36 cellular contexts compared by ENCODE assay signal in the genomic region with DNA sequence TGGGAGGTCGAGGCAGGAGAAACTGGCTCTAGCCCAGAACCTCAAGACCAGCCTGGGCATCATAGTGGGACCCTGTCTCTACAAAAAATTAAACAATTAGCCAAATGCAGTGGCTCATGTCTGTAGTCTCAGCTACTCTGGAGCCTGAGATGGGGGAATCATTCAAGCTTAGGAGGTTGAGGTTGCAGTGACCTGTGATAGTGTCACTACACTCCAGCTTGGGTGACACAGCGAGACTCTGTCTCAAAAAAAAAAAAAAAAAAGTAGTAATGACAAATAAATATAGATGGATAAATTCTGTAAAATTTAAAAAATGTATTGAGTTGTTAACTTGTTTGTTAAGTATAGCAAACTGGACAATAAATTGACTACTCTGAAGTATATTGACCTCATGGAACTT. TPM values are rescaled to one million over a fixed set of nuclear protein-coding genes. Genes with fewer than 3 reads are reported as not detected.
DNase-seq lines count a peak whose midpoint lies in the region; ATAC-seq, FAIRE-seq and TF ChIP-seq lines count a peak whose summit lies in the region.
"Had no signal": no experiment of that assay in that cellular context is flagged by ENCODE, and none has a peak within 500 bp of the region (broad histone marks: within the 10 kb centered on the region; RNA-seq: fewer than 3 reads in every experiment).

No MANE protein-coding gene starts in this region.

- peaks cover 4% of the 10 kb centered on the region; the same call in 2 of the 3 replicates for H3K79me2 ChIP-seq in K562 (ENCODE audit: control insufficient read depth, insufficient read depth, low read length)

- H3K9me1 ChIP-seq in K562 (ENCODE audit: control insufficient read depth, insufficient read depth, low read length): no peaks in the 10 kb centered on the region

- FAIRE-seq in RCC 7860 (lab: Jason Lieb, UNC) (peak; percentile 27), K562 (lab: Jason Lieb, UNC) (no peak), colon (lab: Jason Lieb, UNC) (peak; percentile 5)
- FAIRE-seq: A204.1, A549, D721Med had no signal

- POLR2A ChIA-PET in K562 (lab: Yijun Ruan, JAX): interaction anchor here (0.6 to 2.5 kb wide), 4 partner anchors 16 to 95 kb away, joined by 3 to 21 read pairs (median 3); no protein-coding TSS in a partner anchor

- H3K36me3 ChIP-seq in K562 (ENCODE audit: control insufficient read depth, insufficient read depth, low read length): no peaks in the 10 kb centered on the region
- H3K36me3 ChIP-seq: BE2C; BLaER1; BLaER1 treated with 17β-estradiol and CSF1 and Interleukin-3, amounts not matched to agents 10 nM and 100 nM had no signal

- peaks cover 5% of the 10 kb centered on the region for H3K36me3 Mint-ChIP-seq in Calu3 (ENCODE audit: insufficient read depth, unreplicated experiment)
- H3K36me3 Mint-ChIP-seq: CD14-positive monocyte; CD4-positive, CD25-positive, alpha-beta regulatory T cell had no signal

- WGBS in K562 (ENCODE audit: insufficient coverage, low coverage, missing lambda C conversion rate): 40% methylated on average over 1 of the region's 2 CpGs

- in situ Hi-C loops in K562 (cut with MboI): no loop called here

- H4K20me1 ChIP-seq in K562 (replicated peaks; ENCODE audit: control insufficient read depth, insufficient read depth, low read length): no peaks in the 10 kb centered on the region
- H4K20me1 ChIP-seq: BLaER1; BLaER1 treated with 17β-estradiol and CSF1 and Interleukin-3, amounts not matched to agents 10 nM and 100 nM had no signal

- intact Hi-C loops in K562 (cut with micrococcal nuclease) (no loop called here), Calu3 (cut with micrococcal nuclease; ENCODE audit: unreplicated experiment) (no loop called here)

- BruUV-seq in K562 (replicated peaks; lab: Mats Ljungman, UMichigan) (no TSS peak), Calu3 (replicated peaks; lab: Mats Ljungman, UMichigan) (no TSS peak)

- no peak overlapping the region for H3K4me3 Mint-ChIP-seq in Calu3 (ENCODE audit: low read depth, unreplicated experiment)
- H3K4me3 Mint-ChIP-seq: B cell; CD14-positive monocyte; CD4-positive, alpha-beta memory T cell; CD4-positive, alpha-beta T cell; CD4-positive, CD25-positive, alpha-beta regulatory T cell; CD8-positive, alpha-beta memory T cell; CD8-positive, alpha-beta T cell had no signal

- TF ChIP-seq POLR2A in K562 (conservative IDR thresholded peaks at IDR 0.05): no peak
- no peak for TF ChIP-seq POLR2A in erythroblast (IDR thresholded peaks at IDR 0.05; ENCODE audit: low read length)

- no peaks in the 10 kb centered on the region for H3K27me3 ChIP-seq in K562 (ENCODE audit: control insufficient read depth in 2 of 2, insufficient read depth in 2 of 2, low read length in 2 of 2)
- H3K27me3 ChIP-seq: BE2C; BLaER1; BLaER1 treated with 17β-estradiol and CSF1 and Interleukin-3, amounts not matched to agents 10 nM and 100 nM had no signal

- H3K9me3 ChIP-seq in K562 (replicated peaks; ENCODE audit: control insufficient read depth, insufficient read depth, low read depth, low read length): no peaks in the 10 kb centered on the region
- H3K9me3 ChIP-seq: A549; BE2C; BLaER1; BLaER1 treated with 17β-estradiol and CSF1 and Interleukin-3, amounts not matched to agents 10 nM and 100 nM; Caco-2 had no signal

- H3K9me3 Mint-ChIP-seq in Calu3 (ENCODE audit: low read depth, unreplicated experiment): no peaks in the 10 kb centered on the region
- H3K9me3 Mint-ChIP-seq: CD4-positive, alpha-beta T cell; CD8-positive, alpha-beta memory T cell; CD8-positive, alpha-beta T cell had no signal

- no peak for TF ChIP-seq CTCF in K562 (IDR thresholded peaks at IDR 0.05 in 2 of 3, conservative IDR thresholded peaks at IDR 0.05 in 1 of 3; ENCODE audit: insufficient read depth in 2 of 3, low read depth in 1 of 3, low read length in 3 of 3)
- no peak for TF ChIP-seq CTCF in Calu3 (IDR thresholded peaks at IDR 0.05; ENCODE audit: unreplicated experiment)

- H3K27ac Mint-ChIP-seq in Calu3 (ENCODE audit: unreplicated experiment): no peak overlapping the region
- H3K27ac Mint-ChIP-seq: B cell; CD14-positive monocyte; CD4-positive, alpha-beta T cell; CD4-positive, CD25-positive, alpha-beta regulatory T cell; CD8-positive, alpha-beta T cell had no signal

- H2AFZ ChIP-seq in K562 (ENCODE audit: low read depth, low read length): peak overlapping the region; percentile 28; the same call in 1 of the 2 replicates

- DNase-seq in RCC 7860 (ENCODE audit: low spot score) (no peak), K562 (ENCODE audit: extremely low read depth in 1 of 4, low spot score in 3 of 4) (peak in 1 of 4 experiments; percentile 54), erythroblast (lab: John Stamatoyannopoulos, UW) (peak; percentile 23 to 59), Calu3 (no peak), NCI-H1048 (lab: John Stamatoyannopoulos, UW) (no peak), foreskin melanocyte (no peak)
- DNase-seq: 8988T; ACHN; AML-193; BE2C; C1 segment of cervical spinal cord; Caco-2; CD4-positive, alpha-beta memory T cell; CD4-positive, alpha-beta T cell; CD4-positive, CD25-positive, alpha-beta regulatory T cell; CD8-positive, alpha-beta memory T cell; CD8-positive, alpha-beta T cell; COR-L47; DMS 273 treated with DMSO at 0.1 percent for 48 hours; DMS153; DMS53; DMS79; DMS79 treated with DMSO at 0.1 percent for 48 hours; DND-41; EL had no signal

- H3K27ac ChIP-seq in K562 (ENCODE audit: extremely low read depth, low read depth, low read length): peak overlapping the region; percentile 77
- H3K27ac ChIP-seq: 22Rv1; A549; BLaER1; BLaER1 treated with 17β-estradiol and CSF1 and Interleukin-3, amounts not matched to agents 10 nM and 100 nM; C4-2B had no signal

- peaks cover 19 to 50% of the 10 kb centered on the region in 2 experiments for H3K4me1 ChIP-seq in K562 (replicated peaks in 1 of 2; ENCODE audit: control insufficient read depth in 2 of 2, insufficient read depth in 2 of 2, low read length in 2 of 2)
- H3K4me1 ChIP-seq: Caco-2 had no signal

- no peak overlapping the region for H3K4me2 ChIP-seq in K562 (ENCODE audit: insufficient read depth, low read length)
- H3K4me2 ChIP-seq: A549, BLaER1 had no signal

- peak; percentile 40 for ATAC-seq in K562
- ATAC-seq in GM18907 (IDR thresholded peaks at IDR 0.05; ENCODE audit: unreplicated experiment): no peak
- ATAC-seq: A549; CD8-positive, alpha-beta T cell had no signal

- CTCF ChIA-PET in K562 (lab: Yijun Ruan, JAX; ENCODE audit: low intra/inter-chr PET ratio) (no interaction called here), Calu3 (lab: Charles Lee) (no interaction called here)

- no peak overlapping the region for H3K4me3 ChIP-seq in K562
- H3K4me3 ChIP-seq: A549; BLaER1; BLaER1 treated with 17β-estradiol and CSF1 and Interleukin-3, amounts not matched to agents 10 nM and 100 nM had no signal

- no peaks in the 10 kb centered on the region for H3K27me3 Mint-ChIP-seq in Calu3 (ENCODE audit: unreplicated experiment)
- H3K27me3 Mint-ChIP-seq: B cell; CD4-positive, alpha-beta memory T cell; CD4-positive, alpha-beta T cell had no signal

- no peak for TF ChIP-seq EP300 in K562 (IDR thresholded peaks at IDR 0.05; ENCODE audit: low read length)

- peaks cover 9% of the 10 kb centered on the region for H3K4me1 Mint-ChIP-seq in Calu3 (ENCODE audit: low read depth, unreplicated experiment)

- no peak overlapping the region; a peak in 1 of 4 replicates for H3K9ac ChIP-seq in K562 (ENCODE audit: insufficient read depth in 1 of 2, low read depth in 2 of 2, low read length in 2 of 2)
- H3K9ac ChIP-seq: BLaER1; BLaER1 treated with 17β-estradiol and CSF1 and Interleukin-3, amounts not matched to agents 10 nM and 100 nM had no signal

- no peak for TF ChIP-seq RAD21 in K562 (CRISPR knock-in tag; conservative IDR thresholded peaks at IDR 0.05 in 1 of 2, IDR thresholded peaks at IDR 0.05 in 1 of 2)

TF ChIP-seq in K562, 482 proteins besides CTCF, POLR2A, EP300 and RAD21 (continues in another document):
- TF ChIP-seq ZNF384 (IDR thresholded peaks at IDR 0.05; ENCODE audit: low read depth, low read length): peak; percentile 73
- no peak for TF ChIP-seq GABPB1 (CRISPR knock-in tag; IDR thresholded peaks at IDR 0.05)
- no peak for TF ChIP-seq SREBF2 (CRISPR knock-in tag; IDR thresholded peaks at IDR 0.05)
- 0 out of 2 replicates have a peak, but pooled peaks have one; percentile 1 for TF ChIP-seq SMAD4 (CRISPR knock-in tag; conservative IDR thresholded peaks at IDR 0.05)
- TF ChIP-seq JUND (IDR thresholded peaks at IDR 0.05; ENCODE audit: borderline replicate concordance, low read depth, low read length): no peak
- no peak for TF ChIP-seq JUND (tag; IDR thresholded peaks at IDR 0.05; ENCODE audit: borderline replicate concordance, low read depth, low read length)
- no peak for TF ChIP-seq ZNF311 (CRISPR knock-in tag; IDR thresholded peaks at IDR 0.05)
- 0 out of 2 replicates have a peak, but pooled peaks have one; percentile 14 for TF ChIP-seq DPF2 (IDR thresholded peaks at IDR 0.05)

RNA-seq across cellular contexts. Expression of a gene that starts 5.9 kb away (rescaled TPM):
- 151 and 280 TPM in 2 replicates for total RNA-seq in K562 (2011; cell fraction: chromatin; rRNA removed; ENCODE audit: low replicate concordance)
- 66.0 and 81.3 TPM in 2 replicates for total RNA-seq in K562 (2011; cell fraction: nucleolus; rRNA removed)
- total RNA-seq in K562 (2011; cell fraction: nucleoplasm; rRNA removed): 113 TPM in 2 replicates
- total RNA-seq in K562 (2014; rRNA removed) (20.7 and 23.6 TPM in 2 replicates), K562 (2014; rRNA removed; fragmentation: Illumina TruSeq; extraction: Trizol) (50.9 and 56.3 TPM in 2 replicates), K562 (2015; rRNA removed; fragmentation: Illumina TruSeq; extraction: Trizol) (38.7 and 42.7 TPM in 2 replicates), K562 (2021) (28.4 and 30.9 TPM in 2 replicates), Calu3 (2022) (6.4 and 8.5 TPM in 2 replicates)
- polyA plus RNA-seq in K562 (2011; rRNA removed) (32.6 and 45.2 TPM in 2 replicates), K562 (2014; fragmentation: Illumina TruSeq; extraction: Trizol) (58.3 and 74.3 TPM in 2 replicates), K562 (2014; fragmentation: Nextera tagmentation; extraction: Ambion mirVana) (10 to 100 TPM; 17.0 to 33.4 TPM), K562 (2014; rRNA removed) (24.5 and 25.7 TPM in 2 replicates)
- polyA plus RNA-seq in K562 (2011; cell fraction: cytosol; rRNA removed): 16.2 and 20.7 TPM in 2 replicates
- polyA plus RNA-seq in K562 (2011; cell fraction: nucleus; rRNA removed): 39.5 and 41.7 TPM in 2 replicates
- polyA plus RNA-seq in K562 (2012): 15.2 and 28.1 TPM in 2 replicates
- polyA minus RNA-seq in K562 (2011; rRNA and poly(A)+ RNA removed): 87.6 and 93.7 TPM in 2 replicates
- polyA minus RNA-seq in K562 (2011; cell fraction: cytosol; rRNA and poly(A)+ RNA removed): 21.4 and 28.6 TPM in 2 replicates
- polyA minus RNA-seq in K562 (2011; cell fraction: nucleus; rRNA and poly(A)+ RNA removed): 96.7 and 136 TPM in 2 replicates

Comparison
In these comparisons a context has a peak if more than half of its experiments do, and no peak if none do; other contexts are left out.
1. DNase-seq: peak in erythroblast (2 of 2); none in RCC 7860 (single experiment), Calu3 (single experiment), NCI-H1048 (single experiment) and foreskin melanocyte (single experiment).